ENCODE assay signal across 12 cellular contexts in the genomic region with DNA sequence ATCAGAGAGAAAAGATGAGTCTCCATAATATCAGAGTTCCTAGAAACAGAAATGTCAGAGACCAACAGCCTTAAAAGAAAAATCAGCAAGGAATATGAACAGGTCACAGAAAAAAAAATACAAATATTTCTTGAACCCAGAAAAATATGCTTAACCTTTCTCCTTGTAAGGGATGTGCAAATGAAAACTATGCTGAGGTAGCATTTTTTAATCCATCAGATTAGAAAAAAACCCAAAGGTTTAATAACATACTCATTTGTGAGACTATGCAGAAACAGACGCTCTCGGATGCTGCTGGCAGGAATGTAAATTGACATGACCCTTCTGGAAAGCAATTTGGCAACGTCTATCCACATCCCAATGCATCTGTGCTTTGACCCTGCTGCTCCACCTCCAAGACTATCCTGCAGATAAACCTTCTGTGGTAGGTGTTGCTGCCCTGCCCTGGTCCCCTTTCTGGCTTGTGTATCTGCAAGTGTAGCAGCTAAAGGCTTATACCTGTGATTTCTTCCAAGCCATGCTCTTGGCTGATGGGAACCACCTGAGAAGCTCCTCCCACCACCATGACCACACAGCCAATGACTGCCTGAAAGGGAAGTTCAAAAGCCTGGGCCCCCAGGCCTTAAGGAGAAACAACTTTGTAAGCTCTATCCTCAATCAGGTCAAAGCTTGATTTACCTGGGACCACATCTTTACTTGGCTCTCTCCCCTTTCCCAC. TPM values are rescaled to one million over a fixed set of nuclear protein-coding genes. Genes with fewer than 3 reads are reported as not detected.
DNase-seq lines count a peak whose midpoint lies in the region; ATAC-seq and TF ChIP-seq lines count a peak whose summit lies in the region.
"Had no signal": no experiment of that assay in that cellular context is flagged by ENCODE, and none has a peak within 500 bp of the region (broad histone marks: within the 10 kb centered on the region; RNA-seq: fewer than 3 reads in every experiment).

No MANE protein-coding gene starts in this region.

- peak overlapping the region; percentile 47 for H2AFZ ChIP-seq in HCT116 (ENCODE audit: low read depth, low read length, poor library complexity, severe bottlenecking)
- H2AFZ ChIP-seq in fibroblast of lung (ENCODE audit: low read length), result no peak overlapping the region

- no peaks in the 10 kb centered on the region for H3K9me2 ChIP-seq in HCT116 (ENCODE audit: insufficient read depth)

- H3K4me3 ChIP-seq in HCT116 (replicated peaks in 1 of 2; ENCODE audit: low read depth in 1 of 2, low read length in 2 of 2) (no peak overlapping the region), fibroblast of lung (replicated peaks in 1 of 4; ENCODE audit: control extremely low read depth in 1 of 4, insufficient read depth in 1 of 4, low read depth in 3 of 4, low read length in 4 of 4) (peak overlapping the region in 1 of 4 experiments; percentile 39), skeletal muscle satellite cell (ENCODE audit: low read length) (no peak overlapping the region)

- H3K4me1 ChIP-seq in HCT116 (ENCODE audit: control insufficient read depth in 1 of 2, insufficient read depth in 2 of 2, low read length in 2 of 2), result peaks cover 16 to 29% of the 10 kb centered on the region in 2 experiments
- H3K4me1 ChIP-seq in fibroblast of lung (ENCODE audit: control insufficient read depth, extremely low read depth, insufficient read depth, low read length), result peaks cover 40% of the 10 kb centered on the region
- peaks cover 54% of the 10 kb centered on the region for H3K4me1 ChIP-seq in skeletal muscle satellite cell (ENCODE audit: control insufficient read depth, insufficient read depth, low read length)

- H3K9me3 ChIP-seq in HCT116 (ENCODE audit: control insufficient read depth in 1 of 2, insufficient read depth in 1 of 2, low read depth in 1 of 2, low read length in 2 of 2) (no peaks in the 10 kb centered on the region), fibroblast of lung (ENCODE audit: control insufficient read depth, insufficient read depth, low read depth, low read length) (no peaks in the 10 kb centered on the region), skeletal muscle satellite cell (replicated peaks; ENCODE audit: low read length) (no peaks in the 10 kb centered on the region)

- BruUV-seq in HCT116 (replicated peaks; lab: Mats Ljungman, UMichigan), result no TSS peak

- POLR2A ChIA-PET in HCT116 (lab: Charles Lee) (interaction anchor here (1.1 kb wide), 1 partner anchor 9 kb away, joined by 4 read pairs; no protein-coding TSS in a partner anchor), RWPE1 (lab: Yijun Ruan, JAX; ENCODE audit: low non-redundant PET) (no interaction called here)

- CTCF ChIA-PET in HCT116 (lab: Charles Lee), result no interaction called here
- CTCF ChIA-PET in RWPE1 (lab: Yijun Ruan, JAX), result interaction anchor here (0.6 to 0.9 kb wide), 2 partner anchors 38 to 296 kb away, joined by 3 read pairs; no protein-coding TSS in a partner anchor

- intact Hi-C loops in HCT116 (cut with micrococcal nuclease), result no loop called here

- no peak for TF ChIP-seq POLR2A in HCT116 (IDR thresholded peaks at IDR 0.05; ENCODE audit: borderline replicate concordance, extremely low read depth, insufficient read depth, insufficient read length)

- ATAC-seq in HCT116 (peak; percentile 54; the same call in 1 of the 2 replicates), GM18498 (IDR thresholded peaks at IDR 0.05; ENCODE audit: unreplicated experiment) (no peak)

- H3K27me3 ChIP-seq in HCT116 (ENCODE audit: insufficient read depth, low read length) (no peaks in the 10 kb centered on the region), fibroblast of lung (ENCODE audit: control insufficient read depth, insufficient read depth, low read length) (no peaks in the 10 kb centered on the region), skeletal muscle satellite cell (ENCODE audit: control insufficient read depth, insufficient read depth, low read length) (no peaks in the 10 kb centered on the region)

- no peak for TF ChIP-seq RAD21 in HCT116 (IDR thresholded peaks at IDR 0.05; ENCODE audit: low read depth)

- RAD21 ChIA-PET in HCT116 (lab: Charles Lee; ENCODE audit: low non-redundant PET in 1 of 2, low total read pairs in 2 of 2, uncharacterized antibody in 2 of 2, unreplicated experiment in 2 of 2), result no interaction called here

- H3K4me2 ChIP-seq in HCT116 (ENCODE audit: low read length) (no peak overlapping the region), fibroblast of lung (ENCODE audit: extremely low read depth, insufficient read depth, low read length) (peak overlapping the region; percentile 79), skeletal muscle satellite cell (ENCODE audit: low read length) (peak overlapping the region; percentile 39)

- TF ChIP-seq CTCF in HCT116 (IDR thresholded peaks at IDR 0.05 in 2 of 3, conservative IDR thresholded peaks at IDR 0.05 in 1 of 3; ENCODE audit: borderline replicate concordance in 1 of 3, insufficient read depth in 1 of 3, low read depth in 2 of 3, low read length in 2 of 3), result no peak
- TF ChIP-seq CTCF in RWPE1 (conservative IDR thresholded peaks at IDR 0.05; ENCODE audit: low read depth), result no peak
- TF ChIP-seq CTCF in fibroblast of lung (conservative IDR thresholded peaks at IDR 0.05 in 1 of 2, IDR thresholded peaks at IDR 0.05 in 1 of 2; ENCODE audit: low read depth in 1 of 2, low read length in 2 of 2), result no peak

- H3K27ac ChIP-seq in HCT116 (ENCODE audit: low read depth, low read length) (no peak overlapping the region), RWPE1 (peak overlapping the region; percentile 55), fibroblast of lung (ENCODE audit: insufficient read depth, low read length) (peak overlapping the region; percentile 72)

- H4K20me1 ChIP-seq in HCT116 (ENCODE audit: insufficient read depth) (no peaks in the 10 kb centered on the region), fibroblast of lung (ENCODE audit: control insufficient read depth, extremely low read depth, insufficient read depth, low read length) (no peaks in the 10 kb centered on the region)

- H3K9ac ChIP-seq in HCT116 (ENCODE audit: low read length) (no peak overlapping the region), fibroblast of lung (ENCODE audit: insufficient read depth, low read length) (no peak overlapping the region), skeletal muscle satellite cell (ENCODE audit: low read depth, low read length) (peak overlapping the region; percentile 3)

- no peak for DNase-seq in HCT116 (ENCODE audit: low read depth, low spot score)
- no peak for DNase-seq in RWPE1 (ENCODE audit: low spot score)
- DNase-seq in fibroblast of lung (ENCODE audit: low read depth in 2 of 2), result peak in 1 of 2 donors; percentile 38
- DNase-seq in activated CD8-positive, alpha-beta memory T cell treated with anti-CD3 and anti-CD28 coated beads for 24 hours, result no peak
- no peak for DNase-seq in OCI-M2 (lab: John Stamatoyannopoulos, UW; ENCODE audit: unreplicated experiment)
- DNase-seq: activated CD4-positive, alpha-beta T cell treated with anti-CD3 and anti-CD28 coated beads, Interleukin-2, amount 50 U/mL, for 48 hours; activated naive CD8-positive, alpha-beta T cell treated with anti-CD3 and anti-CD28 coated beads, Interleukin-2, amount 10 ng/mL, durations not matched to agents 7 days and 5 days; Calu3; NCI-H69; small intestine had no signal

- H3K79me2 ChIP-seq in HCT116 (ENCODE audit: insufficient read depth, low read length), result no peaks in the 10 kb centered on the region
- H3K79me2 ChIP-seq in fibroblast of lung (ENCODE audit: control insufficient read depth, insufficient read depth, low read length), result peaks cover 59% of the 10 kb centered on the region

- H3K36me3 ChIP-seq in HCT116 (ENCODE audit: control insufficient read depth in 1 of 2, insufficient read depth in 2 of 2, low read length in 2 of 2) (no peaks in the 10 kb centered on the region), fibroblast of lung (ENCODE audit: control insufficient read depth, insufficient read depth, low read length) (peaks cover 6% of the 10 kb centered on the region), skeletal muscle satellite cell (ENCODE audit: insufficient read depth, low read length) (peaks cover 40% of the 10 kb centered on the region)

TF ChIP-seq in HCT116, 20 proteins besides CTCF, POLR2A, EP300 and RAD21:
- TF ChIP-seq TCF7L2 (IDR thresholded peaks at IDR 0.05; ENCODE audit: borderline replicate concordance, extremely low read depth, insufficient read depth, insufficient read length), result peak; percentile 74
- TF ChIP-seq EZH2 (IDR thresholded peaks at IDR 0.05), result no peak

RNA-seq across cellular contexts. Expression of a gene that starts 49.4 kb away (rescaled TPM):
- 1.5 TPM for total RNA-seq in HCT116 (2021; ENCODE audit: unreplicated experiment)
- 1.3 and 1.5 TPM in 2 replicates for polyA plus RNA-seq in HCT116 (2012)
- 243 and 514 TPM in 2 replicates for total RNA-seq in fibroblast of lung
- 108 and 112 TPM in 2 replicates for polyA plus RNA-seq in fibroblast of lung
- polyA plus RNA-seq in fibroblast of lung (2012), result 184 and 214 TPM in 2 replicates
- polyA minus RNA-seq in fibroblast of lung (ENCODE audit: low replicate concordance), result 328 and 406 TPM in 2 replicates
- total RNA-seq in skeletal muscle satellite cell (2012; rRNA removed), result 59.3 and 119 TPM in 2 replicates

Comparison
In these comparisons a context has a peak if more than half of its experiments do, and no peak if none do; other contexts are left out.
1. RNA of a gene that starts 49.4 kb away (total RNA-seq): 243 to 514 TPM in fibroblast of lung; 1.5 TPM in HCT116 (single experiment); every median in the first group is over 10 times any median in the second.